Comparison of ENCODE assay signal across 8 cellular contexts in genomic region chr6:109978174-109979032, GRCh38. TPM values are rescaled to one million over a fixed set of nuclear protein-coding genes. Genes with fewer than 3 reads are reported as not detected.
DNase-seq lines count a peak whose midpoint lies in the region; ATAC-seq and TF ChIP-seq lines count a peak whose summit lies in the region.

Gene GPR6 (plus strand): TSS chr6:109978311. CDS start chr6:109979113, 802 bp downstream.

- CTCF ChIA-PET in activated CD8-positive, alpha-beta memory T cell treated with anti-CD3 and anti-CD28 coated beads, Interleukin-2, amount 10 ng/mL, durations not matched to agents 7 days and 5 days (lab: Charles Lee): no interaction called here

- ATAC-seq in activated CD8-positive, alpha-beta memory T cell treated with anti-CD3 and anti-CD28 coated beads, Interleukin-2, amount 10 ng/mL, durations not matched to agents 7 days and 5 days: peak; percentile 58
- ATAC-seq in GM18867 (IDR thresholded peaks at IDR 0.05; ENCODE audit: unreplicated experiment) (no peak), HG03045 (IDR thresholded peaks at IDR 0.05; ENCODE audit: unreplicated experiment) (no peak)

- no peak within 1 kb of the TSS for H3K4me3 ChIP-seq in fibroblast of pulmonary artery (replicated peaks; ENCODE audit: low read depth, low read length)

- no peak within 1 kb of the TSS for H3K27ac Mint-ChIP-seq in activated CD8-positive, alpha-beta memory T cell treated with anti-CD3 and anti-CD28 coated beads, Interleukin-2, amount 10 ng/mL, durations not matched to agents 7 days and 5 days
- H3K27ac Mint-ChIP-seq in nephron progenitor cell: no peak within 1 kb of the TSS

- no peak for TF ChIP-seq CTCF in fibroblast of pulmonary artery (IDR thresholded peaks at IDR 0.05; ENCODE audit: low read length, missing control alignments)
- TF ChIP-seq CTCF in nephron progenitor cell (IDR thresholded peaks at IDR 0.05): no peak

- no peaks in the 10 kb centered on the region for H3K4me1 Mint-ChIP-seq in activated CD8-positive, alpha-beta memory T cell treated with anti-CD3 and anti-CD28 coated beads, Interleukin-2, amount 10 ng/mL, durations not matched to agents 7 days and 5 days
- H3K4me1 Mint-ChIP-seq in nephron progenitor cell: peaks cover 12% of the 10 kb centered on the region

- DNase-seq in activated T-cell treated with anti-CD3 and anti-CD28 coated beads for 1 hour (ENCODE audit: low read depth): peak; percentile 9
- no peak for DNase-seq in activated T-cell treated with anti-CD3 and anti-CD28 coated beads for 4 hours
- peak; percentile 74 for DNase-seq in NCI-H2171 treated with DMSO at 0.1 percent for 48 hours (lab: John Stamatoyannopoulos, UW)
- DNase-seq in activated CD8-positive, alpha-beta memory T cell treated with anti-CD3 and anti-CD28 coated beads, Interleukin-2, amount 10 ng/mL, durations not matched to agents 7 days and 5 days: peak; percentile 64
- peak; percentile 57 for DNase-seq in fibroblast of pulmonary artery (ENCODE audit: low read depth)
- DNase-seq in nephron progenitor cell: peak; percentile 99

- H3K4me3 Mint-ChIP-seq in activated CD8-positive, alpha-beta memory T cell treated with anti-CD3 and anti-CD28 coated beads, Interleukin-2, amount 10 ng/mL, durations not matched to agents 7 days and 5 days: no peak within 1 kb of the TSS
- H3K4me3 Mint-ChIP-seq in nephron progenitor cell: peak within 1 kb of the TSS; percentile 84

- H3K36me3 Mint-ChIP-seq in activated CD8-positive, alpha-beta memory T cell treated with anti-CD3 and anti-CD28 coated beads, Interleukin-2, amount 10 ng/mL, durations not matched to agents 7 days and 5 days: peaks cover 3% of the 10 kb centered on the region
- H3K36me3 Mint-ChIP-seq in nephron progenitor cell (ENCODE audit: low read depth): no peaks in the 10 kb centered on the region

- peaks cover 2% of the 10 kb centered on the region for H3K9me3 Mint-ChIP-seq in activated CD8-positive, alpha-beta memory T cell treated with anti-CD3 and anti-CD28 coated beads, Interleukin-2, amount 10 ng/mL, durations not matched to agents 7 days and 5 days (ENCODE audit: low read depth)
- H3K9me3 Mint-ChIP-seq in nephron progenitor cell: no peaks in the 10 kb centered on the region

- peaks cover 59% of the 10 kb centered on the region for H3K27me3 Mint-ChIP-seq in activated CD8-positive, alpha-beta memory T cell treated with anti-CD3 and anti-CD28 coated beads, Interleukin-2, amount 10 ng/mL, durations not matched to agents 7 days and 5 days
- peaks cover 66% of the 10 kb centered on the region for H3K27me3 Mint-ChIP-seq in nephron progenitor cell (ENCODE audit: low read depth, poor library complexity)

RNA-seq across cellular contexts. Expression of gene GPR6, which starts in this region (rescaled TPM):
- not detected for total RNA-seq in activated CD8-positive, alpha-beta memory T cell treated with anti-CD3 and anti-CD28 coated beads, Interleukin-2, amount 10 ng/mL, durations not matched to agents 7 days and 5 days

Comparison
In these comparisons a context has a peak if more than half of its experiments do, and no peak if none do; other contexts are left out.
1. Peak in DNase-seq and ATAC-seq in activated CD8-positive, alpha-beta memory T cell treated with anti-CD3 and anti-CD28 coated beads, Interleukin-2, amount 10 ng/mL, durations not matched to agents 7 days and 5 days; RNA of the gene not detected or under 1 TPM.